In the genomic region with DNA sequence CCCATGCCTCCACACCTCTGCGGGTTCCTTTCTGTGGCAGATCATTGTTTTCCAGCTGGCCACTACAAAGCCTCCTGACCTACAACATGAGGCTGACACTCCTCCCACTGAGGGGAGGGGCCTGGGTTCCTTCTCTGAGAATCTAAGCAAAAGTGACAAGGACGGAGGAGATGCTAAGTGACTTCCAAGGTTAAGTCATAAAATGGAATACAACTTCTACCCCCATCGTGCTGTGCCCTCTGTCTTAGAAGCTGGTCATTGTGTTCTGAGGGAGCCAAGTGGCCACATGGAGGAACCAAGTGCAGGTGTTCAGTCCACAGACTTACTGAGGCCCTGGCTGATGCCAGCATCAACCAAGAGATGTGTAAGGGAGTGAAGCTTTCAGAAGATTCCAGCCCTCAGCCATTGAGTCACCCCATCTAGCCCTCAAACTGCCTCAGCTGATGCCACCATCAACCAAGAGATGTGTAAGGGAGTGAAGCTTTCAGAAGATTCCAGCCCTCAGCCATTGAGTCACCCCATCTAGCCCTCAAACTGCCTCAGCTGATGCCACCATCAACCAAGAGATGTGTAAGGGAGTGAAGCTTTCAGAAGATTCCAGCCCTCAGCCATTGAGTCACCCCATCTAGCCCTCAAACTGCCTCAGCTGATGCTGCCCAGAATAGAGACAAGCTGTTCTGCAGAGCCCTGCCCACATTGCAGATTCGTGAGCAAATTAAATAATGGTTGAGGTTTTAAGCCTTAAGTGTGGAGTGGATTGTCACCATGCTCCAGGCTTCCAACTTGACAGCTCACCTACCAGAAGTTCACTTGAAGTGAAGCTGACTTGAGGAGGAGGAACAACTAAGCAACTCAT, we compare ENCODE assay signal across 8 cellular contexts.
DNase-seq lines count a peak whose midpoint lies in the region; ATAC-seq and TF ChIP-seq lines count a peak whose summit lies in the region.
"Not testable (repeated sequence)": the region's sequence is repeated elsewhere in the genome, so short reads cannot be mapped to it uniquely, and the experiment has no call there.

No MANE protein-coding gene starts in this region.

- not testable (repeated sequence) for H3K27me3 ChIP-seq in HCT116 (ENCODE audit: insufficient read depth, low read length); right cardiac atrium (ENCODE audit: control insufficient read depth, insufficient read depth)

- intact Hi-C loops in HCT116 (cut with micrococcal nuclease): loop anchor here (1.0 to 10.0 kb wide), 6 partner anchors 173 to 1315 kb away; no protein-coding TSS in a partner anchor
- intact Hi-C loops in activated CD4-positive, alpha-beta T cell treated with anti-CD3 and anti-CD28 coated beads, Interleukin-2, amount 10 ng/mL, durations not matched to agents 24 days and 14 days (cut with micrococcal nuclease): loop anchor here (1.0 to 10.0 kb wide), 3 partner anchors 165 to 389 kb away; no protein-coding TSS in a partner anchor
- intact Hi-C loops in MCF 10A (cut with micrococcal nuclease): loop anchor here (1.0 to 10.0 kb wide), 11 partner anchors 95 to 1312 kb away; partner anchors contain the start of genes BDH2, CISD2, MANBA and SLC39A8
- intact Hi-C loops in right cardiac atrium (cut with DNase I): loop anchor here (2.0 to 10.0 kb wide), 8 partner anchors 165 to 477 kb away; partner anchors contain the start of gene BDH2 (in 3 of the 4)
- intact Hi-C loops in natural killer cell (cut with micrococcal nuclease): loop anchor here (10.0 kb wide), 2 partner anchors 205 to 475 kb away; partner anchors contain the start of genes BDH2 and UBE2D3

- H3K4me1 ChIP-seq in HCT116 (ENCODE audit: control insufficient read depth in 1 of 2, insufficient read depth in 2 of 2, low read length in 2 of 2): peaks cover 17 to 30% of the 10 kb centered on the region in 2 experiments
- H3K4me1 ChIP-seq in right cardiac atrium (ENCODE audit: control insufficient read depth, insufficient read depth, low read length): not testable (repeated sequence)

- not testable (repeated sequence) for H3K79me2 ChIP-seq in HCT116 (ENCODE audit: insufficient read depth, low read length)

- 0 out of 2 replicates have a peak overlapping the region, but pooled peaks have one; percentile 0 for H3K9ac ChIP-seq in HCT116 (ENCODE audit: low read length)

- H2AFZ ChIP-seq in HCT116 (ENCODE audit: low read depth, low read length, poor library complexity, severe bottlenecking): peak overlapping the region; percentile 10

- not testable (repeated sequence) for TF ChIP-seq CTCF in HCT116 (IDR thresholded peaks at IDR 0.05 in 2 of 3, conservative IDR thresholded peaks at IDR 0.05 in 1 of 3; ENCODE audit: borderline replicate concordance in 1 of 3, insufficient read depth in 1 of 3, low read depth in 2 of 3, low read length in 2 of 3); MCF 10A (IDR thresholded peaks at IDR 0.05; ENCODE audit: unreplicated experiment); natural killer cell (IDR thresholded peaks at IDR 0.05)

- H3K36me3 ChIP-seq in HCT116 (ENCODE audit: control insufficient read depth in 1 of 2, insufficient read depth in 2 of 2, low read length in 2 of 2): not testable (repeated sequence)

- ATAC-seq in HCT116: peak; percentile 23
- ATAC-seq in right cardiac atrium: peak; percentile 7 to 10
- peak in 2 of 3 donors; percentile 17 to 50 for ATAC-seq in natural killer cell

- H3K36me3 Mint-ChIP-seq in activated CD4-positive, alpha-beta T cell treated with anti-CD3 and anti-CD28 coated beads, Interleukin-2, amount 10 ng/mL, durations not matched to agents 24 days and 14 days (ENCODE audit: low read depth): peaks cover 29% of the 10 kb centered on the region
- peaks cover 32% of the 10 kb centered on the region for H3K36me3 Mint-ChIP-seq in MCF 10A (ENCODE audit: insufficient read depth, unreplicated experiment)
- H3K36me3 Mint-ChIP-seq in natural killer cell: not testable (repeated sequence)

- TF ChIP-seq POLR2A in HCT116 (IDR thresholded peaks at IDR 0.05; ENCODE audit: borderline replicate concordance, extremely low read depth, insufficient read depth, insufficient read length): not testable (repeated sequence)

- POLR2A ChIA-PET in HCT116 (lab: Charles Lee) (interaction anchor here (1.0 to 1.5 kb wide), 3 partner anchors 189 to 470 kb away, joined by 3 to 6 read pairs (median 3); partner anchors contain the start of gene UBE2D3), MCF 10A (lab: Yijun Ruan, JAX) (interaction anchor here (0.6 to 3.1 kb wide), 25 partner anchors 8 to 479 kb away, joined by 3 to 29 read pairs (median 4); partner anchors contain the start of genes CISD2, MANBA, SLC9B1 and SLC9B2)

- peak overlapping the region; percentile 77 for H3K4me2 ChIP-seq in HCT116 (ENCODE audit: low read length)

- not testable (repeated sequence) for H4K20me1 ChIP-seq in HCT116 (ENCODE audit: insufficient read depth)

- TF ChIP-seq RAD21 in HCT116 (IDR thresholded peaks at IDR 0.05; ENCODE audit: low read depth): not testable (repeated sequence)

- H3K9me2 ChIP-seq in HCT116 (ENCODE audit: insufficient read depth): not testable (repeated sequence)

- CTCF ChIA-PET in HCT116 (lab: Charles Lee): interaction anchor here (0.7 to 3.2 kb wide), 18 partner anchors 21 to 1313 kb away, joined by 3 to 65 read pairs (median 4); partner anchors contain the start of genes BDH2, CISD2, SLC9B2 and UBE2D3
- CTCF ChIA-PET in MCF 10A (lab: Yijun Ruan, JAX): interaction anchor here (0.5 to 5.1 kb wide), 66 partner anchors 9 to 1749 kb away, joined by 3 to 101 read pairs (median 5); partner anchors contain the start of genes BDH2, CISD2, MANBA and SLC9B2

- WGBS in right cardiac atrium: 65% methylated on average over 4 of the region's 4 CpGs

- peak overlapping the region; percentile 62 for H3K27ac Mint-ChIP-seq in activated CD4-positive, alpha-beta T cell treated with anti-CD3 and anti-CD28 coated beads, Interleukin-2, amount 10 ng/mL, durations not matched to agents 24 days and 14 days
- not testable (repeated sequence) for H3K27ac Mint-ChIP-seq in MCF 10A (ENCODE audit: low read depth, unreplicated experiment); natural killer cell

- not testable (repeated sequence) for H3K9me3 ChIP-seq in HCT116 (ENCODE audit: control insufficient read depth in 1 of 2, insufficient read depth in 1 of 2, low read depth in 1 of 2, low read length in 2 of 2); right cardiac atrium (ENCODE audit: control insufficient read depth, low read length)

- peak overlapping the region; percentile 36; the same call in 1 of the 2 replicates for H3K27ac ChIP-seq in HCT116 (ENCODE audit: low read depth, low read length)
- H3K27ac ChIP-seq in right cardiac atrium (ENCODE audit: low read length): not testable (repeated sequence)

- H3K9me3 Mint-ChIP-seq in activated CD4-positive, alpha-beta T cell treated with anti-CD3 and anti-CD28 coated beads, Interleukin-2, amount 10 ng/mL, durations not matched to agents 24 days and 14 days; MCF 10A (ENCODE audit: unreplicated experiment); natural killer cell: not testable (repeated sequence)

- not testable (repeated sequence) for H3K4me3 Mint-ChIP-seq in activated CD4-positive, alpha-beta T cell treated with anti-CD3 and anti-CD28 coated beads, Interleukin-2, amount 10 ng/mL, durations not matched to agents 24 days and 14 days; natural killer cell
- peak overlapping the region; percentile 44 for H3K4me3 Mint-ChIP-seq in MCF 10A (ENCODE audit: unreplicated experiment)

- not testable (repeated sequence) for BruUV-seq in HCT116 (replicated peaks; lab: Mats Ljungman, UMichigan); MCF 10A (replicated peaks; lab: Mats Ljungman, UMichigan)

- DNase-seq in EH (ENCODE audit: low read depth) (peak; percentile 73), M059J (ENCODE audit: low read depth) (peak; percentile 54), stromal cell of bone marrow (ENCODE audit: low read depth) (peak; percentile 68)
- not testable (repeated sequence) for DNase-seq in HCT116 (ENCODE audit: low read depth, low spot score); activated CD4-positive, alpha-beta T cell treated with anti-CD3 and anti-CD28 coated beads, Interleukin-2, amount 10 ng/mL, durations not matched to agents 24 days and 14 days; MCF 10A (ENCODE audit: unreplicated experiment); right cardiac atrium; natural killer cell

- not testable (repeated sequence) for H3K27me3 Mint-ChIP-seq in activated CD4-positive, alpha-beta T cell treated with anti-CD3 and anti-CD28 coated beads, Interleukin-2, amount 10 ng/mL, durations not matched to agents 24 days and 14 days; MCF 10A (ENCODE audit: insufficient read depth, unreplicated experiment); natural killer cell (ENCODE audit: low read depth in 2 of 2)

- RAD21 ChIA-PET in HCT116 (lab: Charles Lee; ENCODE audit: low non-redundant PET in 1 of 2, low total read pairs in 2 of 2, uncharacterized antibody in 2 of 2, unreplicated experiment in 2 of 2): interaction anchor here (0.8 to 1.4 kb wide), 5 partner anchors 171 to 412 kb away, joined by 3 to 9 read pairs (median 5); no protein-coding TSS in a partner anchor

- peaks cover 54% of the 10 kb centered on the region for H3K4me1 Mint-ChIP-seq in activated CD4-positive, alpha-beta T cell treated with anti-CD3 and anti-CD28 coated beads, Interleukin-2, amount 10 ng/mL, durations not matched to agents 24 days and 14 days
- not testable (repeated sequence) for H3K4me1 Mint-ChIP-seq in MCF 10A (ENCODE audit: insufficient read depth, unreplicated experiment); natural killer cell

- peak overlapping the region; percentile 28 to 42; a peak in 3 of 4 replicates for H3K4me3 ChIP-seq in HCT116 (replicated peaks in 1 of 2; ENCODE audit: low read depth in 1 of 2, low read length in 2 of 2)
- not testable (repeated sequence) for H3K4me3 ChIP-seq in right cardiac atrium (ENCODE audit: low read length)
